Comparison of ENCODE assay signal across 12 cellular contexts in the genomic region with DNA sequence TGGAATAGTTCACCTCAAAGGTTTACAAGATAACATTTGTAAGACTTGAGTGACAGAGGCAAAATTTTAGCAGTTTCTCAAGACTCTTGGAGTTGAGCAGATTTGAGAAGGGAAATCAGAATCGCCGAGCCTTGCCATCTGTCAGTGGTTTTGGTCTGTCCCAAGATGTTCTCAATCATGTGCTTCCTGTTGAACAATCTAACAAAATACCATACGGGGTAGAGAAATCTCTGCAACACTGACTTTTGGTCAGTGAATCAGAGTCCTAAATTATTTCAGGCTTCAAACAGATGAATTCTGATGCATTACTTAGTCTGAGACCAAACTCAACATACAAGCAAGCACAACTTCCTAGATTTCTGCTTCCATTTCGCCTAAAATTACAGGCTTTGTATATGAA. TPM values are rescaled to one million over a fixed set of nuclear protein-coding genes. Genes with fewer than 3 reads are reported as not detected.
DNase-seq lines count a peak whose midpoint lies in the region; ATAC-seq, FAIRE-seq and TF ChIP-seq lines count a peak whose summit lies in the region.
"Had no signal": no experiment of that assay in that cellular context is flagged by ENCODE, and none has a peak within 500 bp of the region (broad histone marks: within the 10 kb centered on the region; RNA-seq: fewer than 3 reads in every experiment).

No MANE protein-coding gene starts in this region.

- no peak overlapping the region for H3K4me3 Mint-ChIP-seq in activated CD4-positive, alpha-beta memory T cell treated with anti-CD3 and anti-CD28 coated beads for 36 hours
- no peak overlapping the region for H3K4me3 Mint-ChIP-seq in stimulated activated naive B cell treated with anti-CD40 and anti-IgM and Interleukin-4, amounts not matched to agents 10 μg/mL and 1 μg/mL and 100 μg/mL, for 72 hours
- H3K4me3 Mint-ChIP-seq: activated CD4-positive, alpha-beta T cell treated with anti-CD3 and anti-CD28 coated beads, Interleukin-2, amount 10 ng/mL, durations not matched to agents 24 days and 14 days; HFFc6 had no signal

- peak overlapping the region; percentile 89 for H3K4me2 ChIP-seq in skeletal muscle satellite cell (ENCODE audit: low read length)
- H3K4me2 ChIP-seq: PC-9 had no signal

- TF ChIP-seq CTCF in fibroblast of the aortic adventitia (IDR thresholded peaks at IDR 0.05; ENCODE audit: insufficient read depth, low read length) (no peak), kidney (IDR thresholded peaks at IDR 0.05; ENCODE audit: borderline replicate concordance, extremely low read depth, insufficient read depth) (no peak)

- DNase-seq in GM12892 (ENCODE audit: insufficient read length) (no peak), RPMI8226 (peak; percentile 38), fibroblast of the aortic adventitia (ENCODE audit: low read depth) (peak; percentile 73), erythroblast (lab: John Stamatoyannopoulos, UW) (no peak), kidney (no peak)
- DNase-seq in activated CD4-positive, alpha-beta memory T cell treated with anti-CD3 and anti-CD28 coated beads for 36 hours: no peak
- no peak for DNase-seq in stimulated activated naive B cell treated with anti-CD40 and anti-IgM and Interleukin-4, amounts not matched to agents 10 μg/mL and 1 μg/mL and 100 μg/mL, for 72 hours
- DNase-seq: activated CD4-positive, alpha-beta T cell treated with anti-CD3 and anti-CD28 coated beads, Interleukin-2, amount 10 ng/mL, durations not matched to agents 24 days and 14 days; HFFc6; PC-9 had no signal

- H3K9me3 ChIP-seq in skeletal muscle satellite cell (replicated peaks; ENCODE audit: low read length) (no peaks in the 10 kb centered on the region), kidney (ENCODE audit: control insufficient read depth in 1 of 2, low read length in 2 of 2) (no peaks in the 10 kb centered on the region)

- no peak for TF ChIP-seq POLR2A in GM12892 (IDR thresholded peaks at IDR 0.05; ENCODE audit: low read depth, low read length)
- no peak for TF ChIP-seq POLR2A in erythroblast (IDR thresholded peaks at IDR 0.05; ENCODE audit: low read length)

- H3K36me3 Mint-ChIP-seq in activated CD4-positive, alpha-beta memory T cell treated with anti-CD3 and anti-CD28 coated beads for 36 hours: no peaks in the 10 kb centered on the region
- peaks cover 3 to 4% of the 10 kb centered on the region in 2 donors for H3K36me3 Mint-ChIP-seq in stimulated activated naive B cell treated with anti-CD40 and anti-IgM and Interleukin-4, amounts not matched to agents 10 μg/mL and 1 μg/mL and 100 μg/mL, for 72 hours
- H3K36me3 Mint-ChIP-seq: IgD-negative memory B cell had no signal

- H3K9me3 Mint-ChIP-seq in activated CD4-positive, alpha-beta memory T cell treated with anti-CD3 and anti-CD28 coated beads for 36 hours: no peaks in the 10 kb centered on the region
- H3K9me3 Mint-ChIP-seq in stimulated activated naive B cell treated with anti-CD40 and anti-IgM and Interleukin-4, amounts not matched to agents 10 μg/mL and 1 μg/mL and 100 μg/mL, for 72 hours: no peaks in the 10 kb centered on the region
- H3K9me3 Mint-ChIP-seq: activated CD4-positive, alpha-beta T cell treated with anti-CD3 and anti-CD28 coated beads, Interleukin-2, amount 10 ng/mL, durations not matched to agents 24 days and 14 days; HFFc6; IgD-negative memory B cell had no signal

- POLR2A ChIA-PET in activated CD4-positive, alpha-beta memory T cell treated with anti-CD3 and anti-CD28 coated beads for 36 hours (lab: Charles Lee): no interaction called here

- H3K36me3 ChIP-seq in skeletal muscle satellite cell (ENCODE audit: insufficient read depth, low read length) (no peaks in the 10 kb centered on the region), kidney (ENCODE audit: control insufficient read depth in 1 of 2, insufficient read depth in 2 of 2, low read length in 2 of 2) (no peaks in the 10 kb centered on the region)

- H3K27me3 Mint-ChIP-seq in activated CD4-positive, alpha-beta memory T cell treated with anti-CD3 and anti-CD28 coated beads for 36 hours: peaks cover 4% of the 10 kb centered on the region
- H3K27me3 Mint-ChIP-seq in stimulated activated naive B cell treated with anti-CD40 and anti-IgM and Interleukin-4, amounts not matched to agents 10 μg/mL and 1 μg/mL and 100 μg/mL, for 72 hours: peaks cover 9 to 13% of the 10 kb centered on the region in 2 donors
- H3K27me3 Mint-ChIP-seq: IgD-negative memory B cell had no signal

- peak; percentile 83 for FAIRE-seq in GM12892 (lab: Jason Lieb, UNC)
- no peak for FAIRE-seq in kidney (lab: Jason Lieb, UNC)

- H3K27ac ChIP-seq in kidney (ENCODE audit: low read depth in 2 of 2, low read length in 2 of 2): no peak overlapping the region
- H3K27ac ChIP-seq: PC-9 had no signal

- intact Hi-C loops in activated CD4-positive, alpha-beta memory T cell treated with anti-CD3 and anti-CD28 coated beads for 36 hours (cut with micrococcal nuclease): no loop called here
- intact Hi-C loops in kidney (cut with DNase I): no loop called here

- H3K4me1 ChIP-seq in skeletal muscle satellite cell (ENCODE audit: control insufficient read depth, insufficient read depth, low read length) (peaks cover 60% of the 10 kb centered on the region), kidney (ENCODE audit: control insufficient read depth in 1 of 2, insufficient read depth in 1 of 2, low read depth in 1 of 2, low read length in 2 of 2) (peaks cover 4 to 6% of the 10 kb centered on the region in 2 donors)

- H3K27me3 ChIP-seq in skeletal muscle satellite cell (ENCODE audit: control insufficient read depth, insufficient read depth, low read length): no peaks in the 10 kb centered on the region

- peaks cover 46% of the 10 kb centered on the region for H3K4me1 Mint-ChIP-seq in activated CD4-positive, alpha-beta memory T cell treated with anti-CD3 and anti-CD28 coated beads for 36 hours (ENCODE audit: low read depth)
- H3K4me1 Mint-ChIP-seq in stimulated activated naive B cell treated with anti-CD40 and anti-IgM and Interleukin-4, amounts not matched to agents 10 μg/mL and 1 μg/mL and 100 μg/mL, for 72 hours: peaks cover 25 to 43% of the 10 kb centered on the region in 2 donors

- H3K4me3 ChIP-seq in fibroblast of the aortic adventitia (ENCODE audit: low read depth, low read length) (peak overlapping the region; percentile 95), skeletal muscle satellite cell (ENCODE audit: low read length) (peak overlapping the region; percentile 83), kidney (ENCODE audit: low read length in 2 of 2) (no peak overlapping the region)
- H3K4me3 ChIP-seq: PC-9 had no signal

- no peak overlapping the region for H3K27ac Mint-ChIP-seq in activated CD4-positive, alpha-beta memory T cell treated with anti-CD3 and anti-CD28 coated beads for 36 hours
- no peak overlapping the region for H3K27ac Mint-ChIP-seq in stimulated activated naive B cell treated with anti-CD40 and anti-IgM and Interleukin-4, amounts not matched to agents 10 μg/mL and 1 μg/mL and 100 μg/mL, for 72 hours
- H3K27ac Mint-ChIP-seq: activated CD4-positive, alpha-beta T cell treated with anti-CD3 and anti-CD28 coated beads, Interleukin-2, amount 10 ng/mL, durations not matched to agents 24 days and 14 days; HFFc6; IgD-negative memory B cell had no signal

- ATAC-seq in stimulated activated naive B cell treated with anti-CD40 and anti-IgM and Interleukin-4, amounts not matched to agents 10 μg/mL and 1 μg/mL and 100 μg/mL, for 72 hours (replicated peaks): no peak

- CTCF ChIA-PET in activated CD4-positive, alpha-beta memory T cell treated with anti-CD3 and anti-CD28 coated beads for 36 hours (lab: Charles Lee): interaction anchor here (0.9 to 1.5 kb wide), 3 partner anchors 12 to 1007 kb away, joined by 3 to 4 read pairs (median 3); no protein-coding TSS in a partner anchor

- H3K9ac ChIP-seq in skeletal muscle satellite cell (ENCODE audit: low read depth, low read length) (peak overlapping the region; percentile 85), kidney (ENCODE audit: low read length in 2 of 2) (no peak overlapping the region)

RNA-seq across cellular contexts. Expression of gene KCTD12, which starts 3.8 kb away (rescaled TPM):
- polyA plus RNA-seq in GM12892 (2012; ENCODE audit: missing spikeins): 7.1 TPM
- 62.6 and 176 TPM in 2 replicates for total RNA-seq in fibroblast of the aortic adventitia (ENCODE audit: low replicate concordance)
- 47.0 and 70.0 TPM in 2 replicates for total RNA-seq in skeletal muscle satellite cell (2012; rRNA removed)
- total RNA-seq in activated CD4-positive, alpha-beta memory T cell treated with anti-CD3 and anti-CD28 coated beads for 36 hours: 1 to 10 TPM; 6.1 to 6.7 TPM
- total RNA-seq in kidney: 132 TPM
- 18.0 TPM for polyA plus RNA-seq in kidney (ENCODE audit: insufficient read depth, low read depth, low replicate concordance)

Comparison
In these comparisons a context has a peak if more than half of its experiments do, and no peak if none do; other contexts are left out.
1. DNase-seq: peak in RPMI8226 (single experiment) and fibroblast of the aortic adventitia (single experiment); none in GM12892 (single experiment), erythroblast (0 of 2), activated CD4-positive, alpha-beta memory T cell treated with anti-CD3 and anti-CD28 coated beads for 36 hours (single experiment), stimulated activated naive B cell treated with anti-CD40 and anti-IgM and Interleukin-4, amounts not matched to agents 10 μg/mL and 1 μg/mL and 100 μg/mL, for 72 hours (single experiment) and kidney (single experiment).
2. H3K4me3 ChIP-seq: peak in fibroblast of the aortic adventitia (single experiment) and skeletal muscle satellite cell (single experiment); none in kidney (0 of 2).